ENCODE assay signal across 28 cellular contexts in the genomic region with DNA sequence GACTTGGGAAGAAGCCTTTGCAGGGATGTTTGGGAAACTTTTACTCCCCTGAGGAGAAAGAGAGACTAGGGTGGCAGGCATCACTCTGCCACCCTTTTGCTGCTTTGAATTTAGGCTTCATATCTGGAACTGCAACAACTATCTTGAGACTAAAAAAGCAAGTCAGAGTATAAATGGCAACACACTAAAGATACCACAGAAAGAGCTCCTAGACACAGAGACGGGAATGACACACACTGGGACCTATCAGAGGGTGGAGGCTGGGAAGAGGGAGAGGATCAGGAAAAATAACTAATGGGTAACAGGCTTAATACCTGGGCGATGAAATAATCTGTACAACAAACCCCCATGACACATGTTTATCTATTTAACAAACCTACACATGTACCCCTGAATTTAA.
"Had no signal": no experiment of that assay in that cellular context is flagged by ENCODE, and none has a peak within 500 bp of the region (broad histone marks: within the 10 kb centered on the region; RNA-seq: fewer than 3 reads in every experiment).

No MANE protein-coding gene starts in this region.

- H3K4me1 ChIP-seq: lower lobe of right lung, prostate gland, right lobe of liver, stomach, suprapubic skin, tibial artery, upper lobe of right lung, uterus had no signal

- H3K4me3 ChIP-seq: hepatocyte, lower lobe of right lung, pancreas, prostate gland, right lobe of liver, smooth muscle cell, stomach, suprapubic skin, thoracic aorta, tibial artery, upper lobe of right lung, uterus had no signal

- H3K9me3 Mint-ChIP-seq: naive thymus-derived CD8-positive, alpha-beta T cell; nephron; neural crest cell had no signal

- H3K4me3 Mint-ChIP-seq: naive thymus-derived CD8-positive, alpha-beta T cell; nephron; neural crest cell; stimulated activated naive B cell treated with anti-CD40 and anti-IgM and Interleukin-4, amounts not matched to agents 10 μg/mL and 1 μg/mL and 100 μg/mL, for 72 hours had no signal

- H3K27me3 ChIP-seq: hepatocyte, pancreas, stomach, suprapubic skin, tibial artery, upper lobe of right lung, uterus had no signal

- ATAC-seq: lower lobe of right lung; naive thymus-derived CD8-positive, alpha-beta T cell; pancreas; right lobe of liver; stimulated activated naive B cell treated with anti-CD40 and anti-IgM and Interleukin-4, amounts not matched to agents 10 μg/mL and 1 μg/mL and 100 μg/mL, for 72 hours; stimulated activated naive CD8-positive, alpha-beta T cell treated with anti-CD3 and anti-CD28 coated beads, Interleukin-15, Interleukin-2, amounts not matched to agents 100 U/mL and 50 U/mL, for 24 hours; upper lobe of right lung had no signal

- H3K36me3 ChIP-seq: lower lobe of right lung, pancreas, prostate gland, right lobe of liver, stomach, suprapubic skin, thoracic aorta, tibial artery, upper lobe of right lung, uterus had no signal

- H3K27ac ChIP-seq: hepatocyte, lower lobe of right lung, pancreas, prostate gland, right lobe of liver, stomach, suprapubic skin, thoracic aorta, tibial artery, upper lobe of right lung, uterus had no signal

- H3K36me3 Mint-ChIP-seq: naive thymus-derived CD8-positive, alpha-beta T cell; stimulated activated naive B cell treated with anti-CD40 and anti-IgM and Interleukin-4, amounts not matched to agents 10 μg/mL and 1 μg/mL and 100 μg/mL, for 72 hours had no signal

- H3K27ac Mint-ChIP-seq: naive thymus-derived CD8-positive, alpha-beta T cell; nephron; stimulated activated naive B cell treated with anti-CD40 and anti-IgM and Interleukin-4, amounts not matched to agents 10 μg/mL and 1 μg/mL and 100 μg/mL, for 72 hours had no signal

- H3K9me3 ChIP-seq: lower lobe of right lung, pancreas, prostate gland, right lobe of liver, stomach, suprapubic skin, thoracic aorta, tibial artery, upper lobe of right lung, uterus had no signal

- DNase-seq: head of caudate nucleus; islet precursor cell; lower lobe of right lung; mammary epithelial cell; mesenchymal stem cell; naive thymus-derived CD8-positive, alpha-beta T cell; nucleus accumbens; pancreas; posterior cingulate gyrus; retina; right lobe of liver; stimulated activated CD4-positive, alpha-beta T cell treated with anti-CD3 and anti-CD28 coated beads, Interleukin-1b, Interleukin-23, amount 100 ng/mL, for 48 hours; stimulated activated CD4-positive, alpha-beta T cell treated with anti-CD3 and anti-CD28 coated beads, Interleukin-2, amount 100 ng/mL, for 48 hours; stimulated activated CD4-positive, alpha-beta T cell treated with anti-CD3 and anti-CD28 coated beads, Interleukin-4, amount 100 ng/mL, for 4 hours; stimulated activated naive B cell treated with anti-CD40 and anti-IgM and Interleukin-4, amounts not matched to agents 10 μg/mL and 1 μg/mL and 100 μg/mL, for 72 hours; stimulated activated naive CD8-positive, alpha-beta T cell treated with anti-CD3 and anti-CD28 coated beads, Interleukin-15, Interleukin-2, amounts not matched to agents 100 U/mL and 50 U/mL, for 24 hours; stomach; tibial artery; trophoblast cell; upper lobe of right lung; uterus had no signal

- H3K4me1 Mint-ChIP-seq: nephron, neural crest cell had no signal
